16 cellular contexts compared by ENCODE assay signal in the genomic region with DNA sequence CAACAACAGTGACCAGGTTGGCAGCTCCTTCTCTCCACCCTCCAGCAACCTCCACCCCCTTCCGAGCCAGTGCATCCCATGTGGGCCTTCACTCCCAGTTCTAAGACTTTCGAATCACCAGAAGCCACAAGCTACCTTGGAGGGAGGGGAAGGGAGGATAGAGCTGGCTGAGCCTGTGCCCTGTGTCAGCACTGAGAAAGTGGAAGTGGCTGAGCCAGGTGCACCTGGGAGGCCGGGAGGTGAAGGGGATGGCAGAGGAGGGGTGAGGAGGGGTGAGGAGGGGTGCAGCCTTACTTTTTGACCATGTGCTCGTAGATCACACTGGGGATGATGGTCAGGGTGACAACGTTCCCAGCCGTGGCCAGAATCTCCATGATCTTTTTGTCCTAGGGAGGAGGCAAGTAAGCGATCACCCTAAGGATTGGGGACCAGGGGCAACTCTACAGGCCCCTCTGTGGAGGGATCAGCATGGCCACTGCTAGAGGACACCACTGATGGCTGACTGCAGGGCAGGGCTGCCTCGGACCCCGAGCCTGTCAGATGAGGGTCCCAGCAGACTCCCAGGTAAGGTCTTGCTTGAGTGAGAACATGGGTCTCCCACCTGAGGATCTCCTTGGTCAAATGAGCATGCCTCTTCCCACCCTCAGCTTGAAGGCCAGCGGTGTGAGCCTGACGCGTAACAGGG.
"Had no signal": no experiment of that assay in that cellular context is flagged by ENCODE, and none has a peak within 500 bp of the region (broad histone marks: within the 10 kb centered on the region; RNA-seq: fewer than 3 reads in every experiment).

No MANE protein-coding gene starts in this region.

- H3K27ac Mint-ChIP-seq: effector memory CD8-positive, alpha-beta T cell; stimulated activated memory B cell treated with anti-CD40 and anti-IgM and Interleukin-4, amounts not matched to agents 10 μg/mL and 1 μg/mL and 100 μg/mL, for 72 hours had no signal

- H3K27me3 ChIP-seq: breast epithelium, sigmoid colon, thyroid gland had no signal

- H3K4me3 ChIP-seq: breast epithelium, sigmoid colon, thyroid gland had no signal

- DNase-seq: activated CD4-positive, alpha-beta T cell treated with anti-CD3 and anti-CD28 coated beads, Interleukin-2, amount 50 U/mL, for 1 hour; activated CD8-positive, alpha-beta memory T cell treated with anti-CD3 and anti-CD28 coated beads, Interleukin-2, amount 50 U/mL, for 4 hours; activated naive CD4-positive, alpha-beta T cell treated with anti-CD3 and anti-CD28 coated beads, Interleukin-2, amount 50 U/mL, for 16 hours; activated T-cell treated with anti-CD3 and anti-CD28 coated beads, Interleukin-2, amount 50 U/mL, for 4 hours; cerebellar nuclear complex; dermis blood vessel endothelial cell; effector memory CD8-positive, alpha-beta T cell; mesendoderm; naive thymus-derived CD4-positive, alpha-beta T cell; sigmoid colon; stimulated activated CD4-positive, alpha-beta T cell treated with anti-CD3 and anti-CD28 coated beads, Interleukin-4, amount 100 ng/mL, for 4 hours; T1000; thyroid gland had no signal

- ATAC-seq: activated CD4-positive, CD25-positive, alpha-beta regulatory T cell treated with anti-CD3 and anti-CD28 coated beads, Interleukin-2, amount 50 U/mL, for 24 hours; activated T-cell treated with anti-CD3 and anti-CD28 coated beads, Interleukin-2, amount 50 U/mL, for 4 hours; effector memory CD8-positive, alpha-beta T cell; naive thymus-derived CD4-positive, alpha-beta T cell; stimulated activated memory B cell treated with anti-CD40 and anti-IgM and Interleukin-4, amounts not matched to agents 10 μg/mL and 1 μg/mL and 100 μg/mL, for 72 hours had no signal

- H3K36me3 Mint-ChIP-seq: naive thymus-derived CD4-positive, alpha-beta T cell had no signal

- H3K9me3 ChIP-seq: breast epithelium, sigmoid colon, thyroid gland had no signal

- H3K27ac ChIP-seq: breast epithelium, sigmoid colon, thyroid gland had no signal

- H3K4me3 Mint-ChIP-seq: activated T-cell treated with anti-CD3 and anti-CD28 coated beads, Interleukin-2, amount 50 U/mL, for 4 hours; effector memory CD8-positive, alpha-beta T cell; naive thymus-derived CD4-positive, alpha-beta T cell; stimulated activated memory B cell treated with anti-CD40 and anti-IgM and Interleukin-4, amounts not matched to agents 10 μg/mL and 1 μg/mL and 100 μg/mL, for 72 hours had no signal

- H3K36me3 ChIP-seq: breast epithelium, thyroid gland had no signal

- H3K4me1 Mint-ChIP-seq: stimulated activated memory B cell treated with anti-CD40 and anti-IgM and Interleukin-4, amounts not matched to agents 10 μg/mL and 1 μg/mL and 100 μg/mL, for 72 hours had no signal

- H3K27me3 Mint-ChIP-seq: naive thymus-derived CD4-positive, alpha-beta T cell; stimulated activated memory B cell treated with anti-CD40 and anti-IgM and Interleukin-4, amounts not matched to agents 10 μg/mL and 1 μg/mL and 100 μg/mL, for 72 hours had no signal

- H3K9me3 Mint-ChIP-seq: activated T-cell treated with anti-CD3 and anti-CD28 coated beads, Interleukin-2, amount 50 U/mL, for 4 hours; effector memory CD8-positive, alpha-beta T cell; naive thymus-derived CD4-positive, alpha-beta T cell; stimulated activated memory B cell treated with anti-CD40 and anti-IgM and Interleukin-4, amounts not matched to agents 10 μg/mL and 1 μg/mL and 100 μg/mL, for 72 hours had no signal
